8 cellular contexts compared by ENCODE assay signal in the genomic region with DNA sequence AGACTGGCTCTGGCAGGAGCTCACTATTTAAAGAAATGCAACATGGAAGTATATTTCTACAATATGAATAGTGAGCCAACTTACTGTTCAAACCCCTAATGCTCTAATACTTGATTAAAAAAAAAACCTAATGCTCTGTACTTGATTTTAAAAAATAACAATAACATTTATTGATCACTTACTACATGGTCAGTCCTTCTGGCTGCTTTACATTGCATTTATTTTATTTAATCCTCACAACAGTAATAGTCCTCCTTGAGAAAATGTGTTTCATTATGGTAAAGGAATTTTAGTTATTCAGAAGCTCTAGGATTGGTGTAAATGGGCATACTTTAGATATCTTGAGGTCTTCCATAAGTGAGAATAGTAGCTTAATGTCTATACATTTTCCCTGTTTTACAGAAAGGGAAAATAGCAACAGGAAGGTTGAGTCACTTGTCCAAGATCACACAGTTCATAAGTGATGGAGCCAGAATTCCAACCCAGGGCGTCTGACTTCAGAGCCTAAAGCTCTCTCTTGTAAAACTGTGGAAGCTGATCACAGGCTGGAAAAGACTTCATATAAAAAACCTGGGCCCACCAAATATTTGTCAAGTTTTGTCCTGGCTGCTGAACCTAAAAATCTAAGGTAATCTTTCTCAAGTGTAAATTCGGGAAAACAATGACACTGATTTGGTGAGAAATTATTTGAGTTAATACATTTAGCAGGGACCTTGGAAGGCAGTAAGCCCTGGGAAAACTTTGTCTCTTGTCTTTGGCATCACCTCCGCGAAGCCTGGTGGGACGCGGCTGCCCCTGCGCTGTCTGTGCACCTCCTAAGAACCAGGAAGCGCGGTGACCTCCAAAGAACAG. TPM values are rescaled to one million over a fixed set of nuclear protein-coding genes. Genes with fewer than 3 reads are reported as not detected.
DNase-seq lines count a peak whose midpoint lies in the region; ATAC-seq, FAIRE-seq and TF ChIP-seq lines count a peak whose summit lies in the region.

No MANE protein-coding gene starts in this region.

- no peak for TF ChIP-seq POLR2A in breast epithelium (IDR thresholded peaks at IDR 0.05)
- TF ChIP-seq POLR2A in HepG2 (IDR thresholded peaks at IDR 0.05; ENCODE audit: insufficient read depth in 1 of 2, low read depth in 2 of 2, low read length in 2 of 2), result no peak

- CTCF ChIA-PET in HepG2 (lab: Yijun Ruan, JAX; ENCODE audit: low intra/inter-chr PET ratio, low total read pairs), result no interaction called here

- POLR2A ChIA-PET in HepG2 (lab: Yijun Ruan, JAX), result interaction anchor here (0.9 to 2.6 kb wide), 2 partner anchors 649 to 650 kb away, joined by 8 to 9 read pairs; no protein-coding TSS in a partner anchor

- peaks cover 4% of the 10 kb centered on the region for H3K27me3 Mint-ChIP-seq in CD4-positive, CD25-positive, alpha-beta regulatory T cell
- no peaks in the 10 kb centered on the region for H3K27me3 Mint-ChIP-seq in IgD-negative memory B cell

- no peak for TF ChIP-seq RAD21 in HepG2 (CRISPR knock-in tag; IDR thresholded peaks at IDR 0.05)

- no peaks in the 10 kb centered on the region for H3K27me3 ChIP-seq in CD4-positive, CD25-positive, alpha-beta regulatory T cell (ENCODE audit: control insufficient read depth, insufficient read depth, low read length)
- H3K27me3 ChIP-seq in breast epithelium (no peaks in the 10 kb centered on the region), HepG2 (ENCODE audit: control insufficient read depth in 1 of 2, insufficient read depth in 2 of 2, low read length in 2 of 2) (no peaks in the 10 kb centered on the region; a peak in 1 of 5 replicates), thoracic aorta (replicated peaks; ENCODE audit: insufficient read depth) (no peaks in the 10 kb centered on the region)

- intact Hi-C loops in breast epithelium (cut with DNase I; ENCODE audit: low total_unique reads) (no loop called here), HepG2 (cut with micrococcal nuclease; ENCODE audit: unreplicated experiment) (loop anchor here (5.0 kb wide), 3 partner anchors 231 to 651 kb away; a partner anchor contains a TSS)

- H3K27ac Mint-ChIP-seq in CD4-positive, CD25-positive, alpha-beta regulatory T cell, result peak overlapping the region; percentile 20 to 96 (median 87)
- peak overlapping the region; percentile 82 to 97 (median 97) for H3K27ac Mint-ChIP-seq in IgD-negative memory B cell

- no peaks in the 10 kb centered on the region for H3K36me3 Mint-ChIP-seq in CD4-positive, CD25-positive, alpha-beta regulatory T cell
- H3K36me3 Mint-ChIP-seq in IgD-negative memory B cell, result peaks cover 3% of the 10 kb centered on the region

- H4K20me1 ChIP-seq in HepG2 (ENCODE audit: insufficient read depth, low read length), result peaks cover 21% of the 10 kb centered on the region

- TF ChIP-seq EP300 in HepG2 (IDR thresholded peaks at IDR 0.05; ENCODE audit: low read depth in 2 of 2, low read length in 2 of 2) (no peak), HepG2 (CRISPR knock-in tag; IDR thresholded peaks at IDR 0.05; ENCODE audit: borderline replicate concordance) (no peak)

- DNase-seq in CD4-positive, CD25-positive, alpha-beta regulatory T cell, result no peak
- no peak for DNase-seq in breast epithelium (ENCODE audit: low spot score in 2 of 2)
- no peak for DNase-seq in HepG2 (ENCODE audit: low spot score)
- DNase-seq in thoracic aorta (ENCODE audit: low spot score), result no peak
- DNase-seq in NCI-H1694 (lab: John Stamatoyannopoulos, UW), result no peak
- no peak for DNase-seq in NCI-H2227 (lab: John Stamatoyannopoulos, UW; ENCODE audit: unreplicated experiment)

- no peaks in the 10 kb centered on the region for H3K9me3 ChIP-seq in CD4-positive, CD25-positive, alpha-beta regulatory T cell (ENCODE audit: control insufficient read depth in 2 of 2, low read length in 2 of 2)
- no peaks in the 10 kb centered on the region for H3K9me3 ChIP-seq in breast epithelium
- H3K9me3 ChIP-seq in HepG2 (ENCODE audit: low read length), result no peaks in the 10 kb centered on the region
- no peaks in the 10 kb centered on the region for H3K9me3 ChIP-seq in thoracic aorta

- peaks cover 59% of the 10 kb centered on the region for H3K79me2 ChIP-seq in HepG2 (ENCODE audit: insufficient read depth, low read length)

- no peak overlapping the region for H2AFZ ChIP-seq in HepG2 (ENCODE audit: low read length)

- peak overlapping the region; percentile 90 for H3K4me2 ChIP-seq in HepG2 (ENCODE audit: low read depth, low read length)

- H3K27ac ChIP-seq in CD4-positive, CD25-positive, alpha-beta regulatory T cell (ENCODE audit: insufficient read depth, low read length, poor library complexity, severe bottlenecking), result peak overlapping the region; percentile 69
- H3K27ac ChIP-seq in breast epithelium (peak overlapping the region; percentile 79), HepG2 (ENCODE audit: extremely low read length, insufficient read depth, low read length) (peak overlapping the region; percentile 97), thoracic aorta (peak overlapping the region; percentile 90 to 91)

- H3K4me3 Mint-ChIP-seq in CD4-positive, CD25-positive, alpha-beta regulatory T cell, result peak overlapping the region; percentile 97 to 100 (median 98)
- H3K4me3 Mint-ChIP-seq in IgD-negative memory B cell, result peak overlapping the region; percentile 95 to 99 (median 99)

- H3K36me3 ChIP-seq in CD4-positive, CD25-positive, alpha-beta regulatory T cell (ENCODE audit: control insufficient read depth, insufficient read depth, low read length), result no peaks in the 10 kb centered on the region
- no peaks in the 10 kb centered on the region for H3K36me3 ChIP-seq in breast epithelium
- H3K36me3 ChIP-seq in HepG2 (replicated peaks in 1 of 2; ENCODE audit: control insufficient read depth in 1 of 2, insufficient read depth in 2 of 2, low read length in 2 of 2), result no peaks in the 10 kb centered on the region
- no peaks in the 10 kb centered on the region for H3K36me3 ChIP-seq in thoracic aorta

- no peak for TF ChIP-seq CTCF in breast epithelium (IDR thresholded peaks at IDR 0.05)
- no peak for TF ChIP-seq CTCF in HepG2 (CRISPR knock-in tag; IDR thresholded peaks at IDR 0.05)
- TF ChIP-seq CTCF in thoracic aorta (IDR thresholded peaks at IDR 0.05), result no peak

- ATAC-seq in CD4-positive, CD25-positive, alpha-beta regulatory T cell (ENCODE audit: low read depth in 2 of 2), result no peak
- peak; percentile 5 for ATAC-seq in GM21423 (IDR thresholded peaks at IDR 0.05; ENCODE audit: unreplicated experiment)
- ATAC-seq in HepG2, result peak; percentile 10
- no peak for ATAC-seq in thoracic aorta (ENCODE audit: insufficient number of reproducible peaks, low FRiP score, low read depth)

- H3K9me3 Mint-ChIP-seq in CD4-positive, CD25-positive, alpha-beta regulatory T cell, result no peaks in the 10 kb centered on the region
- H3K9me3 Mint-ChIP-seq in IgD-negative memory B cell, result no peaks in the 10 kb centered on the region

- peaks cover 16 to 40% (median 31%) of the 10 kb centered on the region in 4 donors for H3K4me1 Mint-ChIP-seq in CD4-positive, CD25-positive, alpha-beta regulatory T cell
- H3K4me1 Mint-ChIP-seq in IgD-negative memory B cell, result peaks cover 24 to 56% (median 25%) of the 10 kb centered on the region in 3 donors

- peaks cover 31% of the 10 kb centered on the region for H3K4me1 ChIP-seq in CD4-positive, CD25-positive, alpha-beta regulatory T cell (ENCODE audit: control insufficient read depth, insufficient read depth, low read length, poor library complexity, severe bottlenecking)
- H3K4me1 ChIP-seq in breast epithelium (no peaks in the 10 kb centered on the region), HepG2 (ENCODE audit: insufficient read depth, low read length) (peaks cover 50% of the 10 kb centered on the region), thoracic aorta (ENCODE audit: control insufficient read depth in 1 of 2, low read depth in 2 of 2) (peaks cover 6 to 41% of the 10 kb centered on the region in 2 donors)

- BruUV-seq in HepG2 (replicated peaks; lab: Mats Ljungman, UMichigan), result TSS peak; percentile 59

- peak overlapping the region; percentile 87 for H3K4me3 ChIP-seq in CD4-positive, CD25-positive, alpha-beta regulatory T cell (ENCODE audit: low read depth, low read length)
- H3K4me3 ChIP-seq in breast epithelium (peak overlapping the region; percentile 78 to 88 (median 82)), HepG2 (replicated peaks in 1 of 3; ENCODE audit: insufficient read depth in 1 of 3, low read depth in 2 of 3, low read length in 3 of 3) (peak overlapping the region; percentile 89 to 97 (median 96)), thoracic aorta (peak overlapping the region; percentile 95)

- in situ Hi-C loops in HepG2 (cut with HindIII; ENCODE audit: extremely low pct_ligation_motif_present, low pct_unique_long_range_greater_than_20kb), result no loop called here

- no peak for FAIRE-seq in HepG2 (lab: Jason Lieb, UNC)

- peak overlapping the region; percentile 92 for H3K9ac ChIP-seq in HepG2 (ENCODE audit: insufficient read depth, low read depth, low read length)

- 0% methylated on average over 5 of the region's 9 CpGs for whole genome bisulfite sequencing in HepG2 (ENCODE audit: low lambda C conversion rate)

RNA-seq across cellular contexts. Expression of a gene that starts 0.9 kb away (rescaled TPM):
- total RNA-seq in CD4-positive, CD25-positive, alpha-beta regulatory T cell, result 14.4 TPM
- 1 to 10 TPM; 2.7 to 4.8 (median 4.6) TPM for polyA plus RNA-seq in CD4-positive, CD25-positive, alpha-beta regulatory T cell
- polyA plus RNA-seq in IgD-negative memory B cell (6.1 TPM), HepG2 (2011; rRNA removed) (27.4 and 37.0 TPM in 2 replicates)
- total RNA-seq in breast epithelium (1 to 10 TPM; 5.3 to 6.7 (median 5.6) TPM), HepG2 (2016; rRNA removed; fragmentation: Illumina TruSeq; extraction: Trizol) (66.9 and 92.2 TPM in 2 replicates), thoracic aorta (10 to 100 TPM; 18.8 to 50.1 TPM)
- 7.4 and 7.8 TPM in 2 replicates for total RNA-seq in HepG2 (2016; cell fraction: cytosol; rRNA removed; fragmentation: Illumina TruSeq; extraction: Trizol; ENCODE audit: low read depth)
- 66.5 and 97.1 TPM in 2 replicates for total RNA-seq in HepG2 (2016; cell fraction: insoluble cytoplasmic fraction; rRNA removed; fragmentation: Illumina TruSeq; extraction: Trizol)
- total RNA-seq in HepG2 (2016; cell fraction: membrane; rRNA removed; fragmentation: Illumina TruSeq; extraction: Trizol), result 21.3 and 22.8 TPM in 2 replicates
- 67.3 and 73.5 TPM in 2 replicates for total RNA-seq in HepG2 (2016; cell fraction: nucleus; rRNA removed; fragmentation: Illumina TruSeq; extraction: Trizol)
- 7.5 and 15.9 TPM in 2 replicates for polyA plus RNA-seq in HepG2 (2011; cell fraction: cytosol; rRNA removed)
- polyA plus RNA-seq in HepG2 (2011; cell fraction: nucleus; rRNA removed), result 31.7 and 60.0 TPM in 2 replicates
- 39.3 and 40.0 TPM in 2 replicates for polyA plus RNA-seq in HepG2 (2012)
- polyA plus RNA-seq in HepG2 (2016; cell fraction: cytosol; fragmentation: Illumina TruSeq; extraction: Trizol; ENCODE audit: low read depth), result 2.5 and 2.6 TPM in 2 replicates
- polyA plus RNA-seq in HepG2 (2016; cell fraction: insoluble cytoplasmic fraction; fragmentation: Illumina TruSeq; extraction: Trizol; ENCODE audit: low read depth), result 52.5 and 58.1 TPM in 2 replicates
- 7.8 and 8.0 TPM in 2 replicates for polyA plus RNA-seq in HepG2 (2016; cell fraction: membrane; fragmentation: Illumina TruSeq; extraction: Trizol; ENCODE audit: low read depth)
- 105 and 107 TPM in 2 replicates for polyA plus RNA-seq in HepG2 (2016; cell fraction: nucleus; fragmentation: Illumina TruSeq; extraction: Trizol; ENCODE audit: insufficient read depth, low read depth)
- polyA minus RNA-seq in HepG2 (2011; rRNA and poly(A)+ RNA removed; ENCODE audit: low replicate concordance), result 15.2 and 24.2 TPM in 2 replicates
- 14.2 and 19.3 TPM in 2 replicates for polyA minus RNA-seq in HepG2 (2011; cell fraction: cytosol; rRNA and poly(A)+ RNA removed)
- polyA minus RNA-seq in HepG2 (2011; cell fraction: nucleus; rRNA and poly(A)+ RNA removed), result 53.0 and 82.6 TPM in 2 replicates

Comparison
In these comparisons a context has a peak if more than half of its experiments do, and no peak if none do; other contexts are left out.
1. ATAC-seq: peak in GM21423 (single experiment) and HepG2 (single experiment); none in CD4-positive, CD25-positive, alpha-beta regulatory T cell (0 of 2) and thoracic aorta (single experiment).
2. Peak in every context shown above with its lines, with median percentiles within 50 percentile points of each other: H3K27ac ChIP-seq and H3K4me3 ChIP-seq.